In genomic region chr15:91055548-91056331, GRCh38 we compare ENCODE assay signal across 9 cellular contexts. TPM values are rescaled to one million over a fixed set of nuclear protein-coding genes. Genes with fewer than 3 reads are reported as not detected.
DNase-seq lines count a peak whose midpoint lies in the region; ATAC-seq, FAIRE-seq and TF ChIP-seq lines count a peak whose summit lies in the region.
"Had no signal": no experiment of that assay in that cellular context is flagged by ENCODE, and none has a peak within 500 bp of the region (broad histone marks: within the 10 kb centered on the region; RNA-seq: fewer than 3 reads in every experiment).

No MANE protein-coding gene starts in this region.

- H3K4me3 ChIP-seq in SJSA1 (no peak overlapping the region), body of pancreas (no peak overlapping the region), smooth muscle cell (no peak overlapping the region)

- no peaks in the 10 kb centered on the region for H3K36me3 ChIP-seq in SJSA1
- H3K36me3 ChIP-seq in body of pancreas (replicated peaks in 1 of 2; ENCODE audit: insufficient read depth in 1 of 2, low read depth in 2 of 2): no peaks in the 10 kb centered on the region
- no peaks in the 10 kb centered on the region for H3K36me3 ChIP-seq in smooth muscle cell (ENCODE audit: low read depth)
- H3K36me3 ChIP-seq: neutrophil had no signal

- 13 to 26% methylated on average over 11 of the region's 11 CpGs for WGBS in body of pancreas, 2 donors
- 34% methylated on average over 11 of the region's 11 CpGs for WGBS in smooth muscle cell (ENCODE audit: low lambda C conversion rate)

- H2AFZ ChIP-seq in smooth muscle cell (ENCODE audit: low read depth): no peak overlapping the region

- H3K4me1 ChIP-seq in SJSA1 (replicated peaks): peaks cover 14% of the 10 kb centered on the region
- H3K4me1 ChIP-seq in body of pancreas: no peaks in the 10 kb centered on the region
- no peaks in the 10 kb centered on the region for H3K4me1 ChIP-seq in smooth muscle cell (ENCODE audit: low read depth)

- peak; percentile 90 for FAIRE-seq in GM18507 (lab: Jason Lieb, UNC)

- DNase-seq in AG09319 (ENCODE audit: extremely low read depth, low read depth) (peak; percentile 8), GM18507 (ENCODE audit: extremely low spot score, insufficient read length, low read depth) (peak; percentile 29), NCI-H1048 (lab: John Stamatoyannopoulos, UW) (peak; percentile 37), SJSA1 (ENCODE audit: low read depth in 1 of 2, low spot score in 2 of 2) (peak; percentile 59 to 64), body of pancreas (peak; percentile 67 to 78 (median 74)), hypothalamus (lab: John Stamatoyannopoulos, UW) (peak in 44 of 51 donors; percentile 6 to 88 (median 43)), smooth muscle cell (lab: John Stamatoyannopoulos, UW; ENCODE audit: unreplicated experiment) (no peak)

- ATAC-seq in body of pancreas (peak; percentile 82), HG03432 (IDR thresholded peaks at IDR 0.05; ENCODE audit: unreplicated experiment) (no peak)

- no peaks in the 10 kb centered on the region for H3F3A ChIP-seq in smooth muscle cell (ENCODE audit: low read depth)

- TF ChIP-seq CTCF in AG09319 (IDR thresholded peaks at IDR 0.05; ENCODE audit: low read depth, low read length): peak; percentile 77
- peak; percentile 44 to 91 (median 83) for TF ChIP-seq CTCF in body of pancreas (IDR thresholded peaks at IDR 0.05)
- peak; percentile 59 for TF ChIP-seq CTCF in smooth muscle cell (IDR thresholded peaks at IDR 0.05; ENCODE audit: borderline replicate concordance, insufficient read depth, poor library complexity, severe bottlenecking)

- TF ChIP-seq POLR2A in body of pancreas (IDR thresholded peaks at IDR 0.05): no peak

- no peaks in the 10 kb centered on the region for H3K9me3 ChIP-seq in SJSA1 (replicated peaks)
- H3K9me3 ChIP-seq in body of pancreas: no peaks in the 10 kb centered on the region
- H3K9me3 ChIP-seq in smooth muscle cell (replicated peaks; ENCODE audit: low read depth): no peaks in the 10 kb centered on the region
- H3K9me3 ChIP-seq: neutrophil had no signal

- H3K9ac ChIP-seq in smooth muscle cell (ENCODE audit: low read depth): no peak overlapping the region

- H3K27ac ChIP-seq in SJSA1 (no peak overlapping the region), body of pancreas (no peak overlapping the region), smooth muscle cell (ENCODE audit: low read depth) (no peak overlapping the region)
- H3K27ac ChIP-seq: neutrophil had no signal

- H3K79me2 ChIP-seq in smooth muscle cell (ENCODE audit: low read depth): no peaks in the 10 kb centered on the region

- intact Hi-C loops in body of pancreas (cut with DNase I): loop anchor here (5.0 kb wide), 2 partner anchors 172 to 217 kb away; no protein-coding TSS in a partner anchor

- peaks cover 31% of the 10 kb centered on the region for H3K27me3 ChIP-seq in SJSA1 (replicated peaks)
- H3K27me3 ChIP-seq in body of pancreas: no peaks in the 10 kb centered on the region
- peaks cover 74% of the 10 kb centered on the region for H3K27me3 ChIP-seq in smooth muscle cell (ENCODE audit: low read depth)

- no peak overlapping the region for H3K4me2 ChIP-seq in smooth muscle cell

- H4K20me1 ChIP-seq in smooth muscle cell (ENCODE audit: low read depth): no peaks in the 10 kb centered on the region

RNA-seq across cellular contexts. Expression of gene VPS33B, which starts 33.3 kb away (rescaled TPM):
- total RNA-seq in SJSA1 (2014; rRNA removed; shearing (Covaris generic)): 5.4 and 6.0 TPM in 2 replicates
- total RNA-seq in body of pancreas (10 to 100 TPM in 1 of 2 donors, 1 to 10 TPM in 1; 8.3 to 10.5 TPM), smooth muscle cell (9.4 and 9.7 TPM in 2 replicates)
- 12.4 and 18.1 TPM in 2 replicates for polyA plus RNA-seq in smooth muscle cell

RNA-seq across cellular contexts. Expression of gene SV2B, which starts 44.3 kb away (rescaled TPM):
- not detected in 2 replicates for total RNA-seq in SJSA1 (2014; rRNA removed; shearing (Covaris generic))
- total RNA-seq in body of pancreas: 10 to 100 TPM in 1 of 2 donors, under 1 TPM in 1; 0.78 to 20.4 TPM
- total RNA-seq in smooth muscle cell: not detected in 2 replicates
- polyA plus RNA-seq in smooth muscle cell: not detected in 2 replicates
